9 cellular contexts compared by ENCODE assay signal in genomic region chr2:237860273-237860935, GRCh38. TPM values are rescaled to one million over a fixed set of nuclear protein-coding genes. Genes with fewer than 3 reads are reported as not detected.
DNase-seq lines count a peak whose midpoint lies in the region; ATAC-seq, FAIRE-seq and TF ChIP-seq lines count a peak whose summit lies in the region.
"Had no signal": no experiment of that assay in that cellular context is flagged by ENCODE, and none has a peak within 500 bp of the region (broad histone marks: within the 10 kb centered on the region; RNA-seq: fewer than 3 reads in every experiment).

No MANE protein-coding gene starts in this region.

- CTCF ChIA-PET in A549 (lab: Yijun Ruan, JAX), result no interaction called here

- H3K4me1 Mint-ChIP-seq in HFFc6 (ENCODE audit: low read depth), result peaks cover 31% of the 10 kb centered on the region

- H3K4me3 Mint-ChIP-seq in HFFc6, result peak overlapping the region; percentile 66

- H3K36me3 Mint-ChIP-seq in HFFc6 (ENCODE audit: low read depth), result no peaks in the 10 kb centered on the region

- WGBS in A549 (ENCODE audit: missing lambda C conversion rate), result 92% methylated on average over 22 of the region's 22 CpGs

- H3K27ac Mint-ChIP-seq in HFFc6, result no peak overlapping the region

- H3K9me3 Mint-ChIP-seq in HFFc6, result no peaks in the 10 kb centered on the region

- H3K4me3 ChIP-seq in A549 (no peak overlapping the region), coronary artery (peak overlapping the region; percentile 84), muscle layer of duodenum (ENCODE audit: low read depth in 1 of 2, low read length in 2 of 2) (peak overlapping the region; percentile 60 to 64)

- H3K36me3 ChIP-seq in muscle layer of duodenum (ENCODE audit: control insufficient read depth in 1 of 2, insufficient read depth in 2 of 2, low read length in 2 of 2), result no peaks in the 10 kb centered on the region

- POLR2A ChIA-PET in A549 (lab: Yijun Ruan, JAX), result no interaction called here

- TF ChIP-seq EP300 in A549 (IDR thresholded peaks at IDR 0.05), result no peak

- TF ChIP-seq POLR2A in A549 (IDR thresholded peaks at IDR 0.05; ENCODE audit: low read length), result no peak

- no peak for FAIRE-seq in A549 (lab: Jason Lieb, UNC)

- H3K9me3 ChIP-seq in A549 (no peaks in the 10 kb centered on the region), muscle layer of duodenum (ENCODE audit: control insufficient read depth in 1 of 2, low read length in 2 of 2) (no peaks in the 10 kb centered on the region)

- no peaks in the 10 kb centered on the region for H3K27me3 ChIP-seq in muscle layer of duodenum (ENCODE audit: low read depth, low read length)

- H3K27ac ChIP-seq in A549 (peak overlapping the region; percentile 10 to 18; a peak in 1 of 6 replicates), coronary artery (peak overlapping the region; percentile 69 to 98), muscle layer of duodenum (ENCODE audit: low read length) (peak overlapping the region; percentile 96)

- H3K4me1 ChIP-seq in A549, result peaks cover 36% of the 10 kb centered on the region
- H3K4me1 ChIP-seq in muscle layer of duodenum (ENCODE audit: control insufficient read depth in 1 of 2, insufficient read depth in 2 of 2, low read length in 2 of 2), result peaks cover 13 to 28% of the 10 kb centered on the region in 2 donors

- peak overlapping the region; percentile 55 for H3K4me2 ChIP-seq in A549

- DNase-seq in A549 (ENCODE audit: low read depth in 1 of 2, low spot score in 1 of 2) (no peak), HFFc6 (no peak), coronary artery (ENCODE audit: low spot score) (no peak), NCI-H510A (lab: John Stamatoyannopoulos, UW) (no peak), NCI-H226 (no peak), NCI-H2029 treated with DMSO at 0.1 percent for 48 hours (lab: John Stamatoyannopoulos, UW) (no peak)
- DNase-seq: SW 1271 had no signal

- TF ChIP-seq CTCF in A549 (IDR thresholded peaks at IDR 0.05) (no peak), HFFc6 (IDR thresholded peaks at IDR 0.05) (no peak), coronary artery (IDR thresholded peaks at IDR 0.05) (no peak)

- H3K27me3 Mint-ChIP-seq in HFFc6 (ENCODE audit: insufficient read depth), result peaks cover 25% of the 10 kb centered on the region

- TF ChIP-seq RAD21 in A549 (conservative IDR thresholded peaks at IDR 0.05 in 1 of 2, IDR thresholded peaks at IDR 0.05 in 1 of 2), result no peak

- ATAC-seq in A549 (no peak), HG03025 (IDR thresholded peaks at IDR 0.05; ENCODE audit: low FRiP score, unreplicated experiment) (no peak)

TF ChIP-seq in A549, 52 proteins besides CTCF, POLR2A, EP300 and RAD21:
- TF ChIP-seq ZC3H11A (IDR thresholded peaks at IDR 0.05), result no peak
- no peak for TF ChIP-seq HEYL (CRISPR knock-in tag; IDR thresholded peaks at IDR 0.05)
- TF ChIP-seq HDAC2 (IDR thresholded peaks at IDR 0.05), result no peak
- no peak for TF ChIP-seq FOSL2 (IDR thresholded peaks at IDR 0.05)
- TF ChIP-seq FOSL2 (CRISPR knock-in tag; IDR thresholded peaks at IDR 0.05), result no peak

RNA-seq across cellular contexts. Expression of gene RAMP1, which starts 1.0 kb away (rescaled TPM):
- polyA plus RNA-seq in A549 (2011; rRNA removed), result not detected in 2 replicates
- polyA plus RNA-seq in A549 (2012; cell fraction: cytosol; rRNA removed), result not detected in 2 replicates
- not detected in 2 replicates for polyA plus RNA-seq in A549 (2012; cell fraction: nucleus; rRNA removed)
- polyA plus RNA-seq in A549 (2017; fragmentation: RNase III; extraction: RNeasy Plus Mini Kit Qiagen cat#74134 plus additional on column Dnase treatment), result not detected in 3 replicates
- not detected in 2 replicates for polyA minus RNA-seq in A549 (2011; rRNA and poly(A)+ RNA removed)
- total RNA-seq in HFFc6 (2021; fragmentation: NEBNext Ultra II Directional; extraction: Animal tissue kit (Norgen Biotek cat#: 25700)), result 1 to 10 TPM in 1 of 6 experiments, under 1 TPM in 4, not detected in 1; 0.38 to 1.3 (median 0.48) TPM

Comparison
In these comparisons a context has a peak if more than half of its experiments do, and no peak if none do; other contexts are left out.
1. H3K27ac ChIP-seq: peak in every context shown above with its lines; median percentile 96 in muscle layer of duodenum; 84 in coronary artery; 14 in A549.